ENCODE assay signal across 1 cellular context in genomic region chr9:72149231-72149975, GRCh38.
TF ChIP-seq lines count a peak whose summit lies in the region.

Gene GDA (plus strand): TSS chr9:72149440. CDS start chr9:72149560, 120 bp downstream.

TF ChIP-seq in HepG2, 621 proteins besides CTCF, POLR2A, EP300 and RAD21 (continued from another document and continues in another):
- TF ChIP-seq ZSCAN5A (CRISPR knock-in tag; IDR thresholded peaks at IDR 0.05; ENCODE audit: borderline replicate concordance) (no peak), ZBTB8A (CRISPR knock-in tag; IDR thresholded peaks at IDR 0.05; ENCODE audit: borderline replicate concordance, low read depth) (no peak), ZNF160 (CRISPR knock-in tag; IDR thresholded peaks at IDR 0.05) (no peak), FOXP4 (CRISPR knock-in tag; IDR thresholded peaks at IDR 0.05) (no peak), REPIN1 (CRISPR knock-in tag; IDR thresholded peaks at IDR 0.05; ENCODE audit: borderline replicate concordance, low read depth) (0 out of 2 replicates have a peak, but pooled peaks have one; percentile 59), ZNF557 (CRISPR knock-in tag; IDR thresholded peaks at IDR 0.05) (no peak), ZNF775 (CRISPR knock-in tag; IDR thresholded peaks at IDR 0.05; ENCODE audit: borderline replicate concordance) (no peak), ZFP1 (CRISPR knock-in tag; IDR thresholded peaks at IDR 0.05) (no peak), ZNF234 (CRISPR knock-in tag; conservative IDR thresholded peaks at IDR 0.05) (0 out of 2 replicates have a peak, but pooled peaks have one; percentile 59), ATF6 (CRISPR knock-in tag; conservative IDR thresholded peaks at IDR 0.05) (no peak), ZNF235 (CRISPR knock-in tag; IDR thresholded peaks at IDR 0.05; ENCODE audit: borderline replicate concordance) (no peak), ZIK1 (CRISPR knock-in tag; IDR thresholded peaks at IDR 0.05; ENCODE audit: borderline replicate concordance, low read depth) (peak; percentile 79; the same call in 1 of the 2 replicates), ZZZ3 (CRISPR knock-in tag; IDR thresholded peaks at IDR 0.05; ENCODE audit: borderline replicate concordance) (no peak), AGO1 (IDR thresholded peaks at IDR 0.05; ENCODE audit: low read depth, low read length, poor library complexity, severe bottlenecking) (no peak), HNF1B (CRISPR knock-in tag; IDR thresholded peaks at IDR 0.05) (peak; percentile 74), CEBPZ (IDR thresholded peaks at IDR 0.05; ENCODE audit: low read length) (no peak), NKX3-1 (CRISPR knock-in tag; IDR thresholded peaks at IDR 0.05) (peak; percentile 83; the same call in 1 of the 2 replicates), RFXANK (CRISPR knock-in tag; IDR thresholded peaks at IDR 0.05) (no peak), EZH2 (conservative IDR thresholded peaks at IDR 0.05; ENCODE audit: low read depth, low read length) (no peak; the same call in 1 of the 2 replicates), ZNF780A (CRISPR knock-in tag; IDR thresholded peaks at IDR 0.05) (0 out of 2 replicates have a peak, but pooled peaks have one; percentile 21), ZNF572 (CRISPR knock-in tag; IDR thresholded peaks at IDR 0.05) (peak; percentile 71; the same call in 1 of the 2 replicates), HMG20B (CRISPR knock-in tag; conservative IDR thresholded peaks at IDR 0.05) (no peak), SMARCC2 (IDR thresholded peaks at IDR 0.05) (no peak), ZFP41 (CRISPR knock-in tag; IDR thresholded peaks at IDR 0.05; ENCODE audit: borderline replicate concordance) (peak; percentile 53; the same call in 1 of the 2 replicates), JDP2 (CRISPR knock-in tag; IDR thresholded peaks at IDR 0.05; ENCODE audit: borderline replicate concordance) (no peak), ZBTB1 (CRISPR knock-in tag; IDR thresholded peaks at IDR 0.05; ENCODE audit: borderline replicate concordance) (no peak), ZNF180 (CRISPR knock-in tag; IDR thresholded peaks at IDR 0.05; ENCODE audit: borderline replicate concordance, low read depth) (no peak; the same call in 1 of the 2 replicates), ZNF563 (CRISPR knock-in tag; IDR thresholded peaks at IDR 0.05) (peak; percentile 91; the same call in 1 of the 2 replicates), ZNF207 (IDR thresholded peaks at IDR 0.05; ENCODE audit: borderline replicate concordance) (no peak), PAXIP1 (CRISPR knock-in tag; conservative IDR thresholded peaks at IDR 0.05) (no peak), ZNF788 (CRISPR knock-in tag; IDR thresholded peaks at IDR 0.05; ENCODE audit: borderline replicate concordance) (peak; percentile 25; the same call in 1 of the 2 replicates)
- TF ChIP-seq, protein P1, sequence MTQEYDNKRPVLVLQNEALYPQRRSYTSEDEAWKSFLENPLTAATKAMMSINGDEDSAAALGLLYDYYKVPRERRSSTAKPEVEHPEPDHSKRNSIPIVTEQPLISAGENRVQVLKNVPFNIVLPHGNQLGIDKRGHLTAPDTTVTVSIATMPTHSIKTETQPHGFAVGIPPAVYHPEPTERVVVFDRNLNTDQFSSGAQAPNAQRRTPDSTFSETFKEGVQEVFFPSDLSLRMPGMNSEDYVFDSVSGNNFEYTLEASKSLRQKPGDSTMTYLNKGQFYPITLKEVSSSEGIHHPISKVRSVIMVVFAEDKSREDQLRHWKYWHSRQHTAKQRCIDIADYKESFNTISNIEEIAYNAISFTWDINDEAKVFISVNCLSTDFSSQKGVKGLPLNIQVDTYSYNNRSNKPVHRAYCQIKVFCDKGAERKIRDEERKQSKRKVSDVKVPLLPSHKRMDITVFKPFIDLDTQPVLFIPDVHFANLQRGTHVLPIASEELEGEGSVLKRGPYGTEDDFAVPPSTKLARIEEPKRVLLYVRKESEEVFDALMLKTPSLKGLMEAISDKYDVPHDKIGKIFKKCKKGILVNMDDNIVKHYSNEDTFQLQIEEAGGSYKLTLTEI (CRISPR knock-in tag; conservative IDR thresholded peaks at IDR 0.05): no peak
- TF ChIP-seq, protein P2, sequence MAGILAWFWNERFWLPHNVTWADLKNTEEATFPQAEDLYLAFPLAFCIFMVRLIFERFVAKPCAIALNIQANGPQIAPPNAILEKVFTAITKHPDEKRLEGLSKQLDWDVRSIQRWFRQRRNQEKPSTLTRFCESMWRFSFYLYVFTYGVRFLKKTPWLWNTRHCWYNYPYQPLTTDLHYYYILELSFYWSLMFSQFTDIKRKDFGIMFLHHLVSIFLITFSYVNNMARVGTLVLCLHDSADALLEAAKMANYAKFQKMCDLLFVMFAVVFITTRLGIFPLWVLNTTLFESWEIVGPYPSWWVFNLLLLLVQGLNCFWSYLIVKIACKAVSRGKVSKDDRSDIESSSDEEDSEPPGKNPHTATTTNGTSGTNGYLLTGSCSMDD (CRISPR knock-in tag; IDR thresholded peaks at IDR 0.05): peak; percentile 92; the same call in 1 of the 2 replicates
- TF ChIP-seq, protein P3, sequence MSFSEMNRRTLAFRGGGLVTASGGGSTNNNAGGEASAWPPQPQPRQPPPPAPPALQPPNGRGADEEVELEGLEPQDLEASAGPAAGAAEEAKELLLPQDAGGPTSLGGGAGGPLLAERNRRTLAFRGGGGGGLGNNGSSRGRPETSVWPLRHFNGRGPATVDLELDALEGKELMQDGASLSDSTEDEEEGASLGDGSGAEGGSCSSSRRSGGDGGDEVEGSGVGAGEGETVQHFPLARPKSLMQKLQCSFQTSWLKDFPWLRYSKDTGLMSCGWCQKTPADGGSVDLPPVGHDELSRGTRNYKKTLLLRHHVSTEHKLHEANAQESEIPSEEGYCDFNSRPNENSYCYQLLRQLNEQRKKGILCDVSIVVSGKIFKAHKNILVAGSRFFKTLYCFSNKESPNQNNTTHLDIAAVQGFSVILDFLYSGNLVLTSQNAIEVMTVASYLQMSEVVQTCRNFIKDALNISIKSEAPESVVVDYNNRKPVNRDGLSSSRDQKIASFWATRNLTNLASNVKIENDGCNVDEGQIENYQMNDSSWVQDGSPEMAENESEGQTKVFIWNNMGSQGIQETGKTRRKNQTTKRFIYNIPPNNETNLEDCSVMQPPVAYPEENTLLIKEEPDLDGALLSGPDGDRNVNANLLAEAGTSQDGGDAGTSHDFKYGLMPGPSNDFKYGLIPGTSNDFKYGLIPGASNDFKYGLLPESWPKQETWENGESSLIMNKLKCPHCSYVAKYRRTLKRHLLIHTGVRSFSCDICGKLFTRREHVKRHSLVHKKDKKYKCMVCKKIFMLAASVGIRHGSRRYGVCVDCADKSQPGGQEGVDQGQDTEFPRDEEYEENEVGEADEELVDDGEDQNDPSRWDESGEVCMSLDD (CRISPR knock-in tag; IDR thresholded peaks at IDR 0.05; ENCODE audit: borderline replicate concordance): peak; percentile 66; the same call in 1 of the 2 replicates
